8 cellular contexts compared by ENCODE assay signal in genomic region chr7:99551329-99551728, GRCh38. TPM values are rescaled to one million over a fixed set of nuclear protein-coding genes. Genes with fewer than 3 reads are reported as not detected.
DNase-seq lines count a peak whose midpoint lies in the region; ATAC-seq and TF ChIP-seq lines count a peak whose summit lies in the region.

No MANE protein-coding gene starts in this region.

- peak overlapping the region; percentile 82 for H2BK120ac ChIP-seq in trophoblast cell (ENCODE audit: insufficient read depth, low read length, poor library complexity)

- peak overlapping the region; percentile 99 for H4K12ac ChIP-seq in trophoblast cell (ENCODE audit: low read depth, low read length)

- peak overlapping the region; percentile 98 for H3K9ac ChIP-seq in SK-N-MC (ENCODE audit: insufficient read length)
- peak overlapping the region; percentile 90 for H3K9ac ChIP-seq in trophoblast cell (ENCODE audit: low read length)

- H3K23ac ChIP-seq in trophoblast cell (ENCODE audit: low read length): no peak overlapping the region

- ATAC-seq in HG02798 (IDR thresholded peaks at IDR 0.05; ENCODE audit: poor library complexity, unreplicated experiment) (no peak), GM18858 (IDR thresholded peaks at IDR 0.05; ENCODE audit: unreplicated experiment) (no peak)

- H2BK12ac ChIP-seq in trophoblast cell (ENCODE audit: low read length): no peak overlapping the region

- H3K4me3 ChIP-seq in GM12875 (ENCODE audit: low read depth, low read length) (peak overlapping the region; percentile 86), SK-N-MC (peak overlapping the region; percentile 95), fibroblast of the aortic adventitia (ENCODE audit: low read depth, low read length) (peak overlapping the region; percentile 98), trophoblast cell (ENCODE audit: low read depth, low read length) (peak overlapping the region; percentile 95)

- H4K91ac ChIP-seq in trophoblast cell (ENCODE audit: low read depth, low read length): peak overlapping the region; percentile 94

- peaks cover 4% of the 10 kb centered on the region for H3K79me2 ChIP-seq in trophoblast cell (ENCODE audit: control insufficient read depth, insufficient read depth, low read length, poor library complexity)

- H3K9me3 ChIP-seq in SK-N-MC (ENCODE audit: low read depth, low read length) (peaks cover 6% of the 10 kb centered on the region; the same call in 1 of the 2 replicates), trophoblast cell (ENCODE audit: insufficient read depth, low read depth, low read length) (no peaks in the 10 kb centered on the region)

- WGBS in trophoblast cell (ENCODE audit: extremely low coverage, insufficient coverage, insufficient read length): no CpG with 5 or more reads among the region's 15 CpGs

- H3K4ac ChIP-seq in trophoblast cell (ENCODE audit: low read depth, low read length): peak overlapping the region; percentile 95

- no peak overlapping the region for H3K18ac ChIP-seq in trophoblast cell (ENCODE audit: low read length)

- peaks cover 4% of the 10 kb centered on the region for H3K79me1 ChIP-seq in trophoblast cell (ENCODE audit: low read length)

- peak overlapping the region; percentile 95 for H3K4me2 ChIP-seq in trophoblast cell (ENCODE audit: low read length)

- no peaks in the 10 kb centered on the region for H3K27me3 ChIP-seq in trophoblast cell (ENCODE audit: insufficient read depth, low read length)

- H2AK5ac ChIP-seq in trophoblast cell (ENCODE audit: low read length): peak overlapping the region; percentile 96

- H2BK5ac ChIP-seq in trophoblast cell (ENCODE audit: low read depth, low read length, poor library complexity): peak overlapping the region; percentile 77

- H3K14ac ChIP-seq in trophoblast cell (ENCODE audit: low read length): peak overlapping the region; percentile 98

- DNase-seq in SK-N-MC (ENCODE audit: low read depth, low spot score) (no peak), fibroblast of the aortic adventitia (ENCODE audit: low read depth) (peak; percentile 20), trophoblast cell (no peak), activated gamma-delta T cell (lab: John Stamatoyannopoulos, UW) (no peak), NCI-H2171 (lab: John Stamatoyannopoulos, UW) (no peak)

- TF ChIP-seq CTCF in GM12875 (IDR thresholded peaks at IDR 0.05; ENCODE audit: borderline replicate concordance, insufficient read depth, low read depth, low read length) (no peak), fibroblast of the aortic adventitia (IDR thresholded peaks at IDR 0.05; ENCODE audit: insufficient read depth, low read length) (no peak)

- peak overlapping the region; percentile 98 for H2AFZ ChIP-seq in trophoblast cell (ENCODE audit: insufficient read depth, low read length, poor library complexity)

- peaks cover 28% of the 10 kb centered on the region for H3K36me3 ChIP-seq in SK-N-MC (ENCODE audit: insufficient read depth, low read length)
- H3K36me3 ChIP-seq in trophoblast cell (ENCODE audit: control insufficient read depth in 1 of 2, insufficient read depth in 2 of 2, low read length in 2 of 2): peaks cover 4 to 10% of the 10 kb centered on the region in 2 experiments

- peak overlapping the region; percentile 100 for H4K8ac ChIP-seq in trophoblast cell (ENCODE audit: low read depth, low read length)

- H3K4me1 ChIP-seq in trophoblast cell (ENCODE audit: control insufficient read depth in 1 of 2, insufficient read depth in 2 of 2, low read length in 2 of 2): peaks cover 4% of the 10 kb centered on the region in 2 experiments

- H3K27ac ChIP-seq in SK-N-MC (no peak overlapping the region), trophoblast cell (ENCODE audit: low read depth, low read length) (no peak overlapping the region)

RNA-seq across cellular contexts. Expression of gene FAM200A, which starts 0.6 kb away (rescaled TPM):
- total RNA-seq in fibroblast of the aortic adventitia (ENCODE audit: low replicate concordance): 5.9 and 8.9 TPM in 2 replicates
- polyA plus RNA-seq in trophoblast cell (2013): 4.3 and 4.6 TPM in 2 replicates

RNA-seq across cellular contexts. Expression of gene ZNF655, which starts 7.1 kb away (rescaled TPM):
- total RNA-seq in fibroblast of the aortic adventitia (ENCODE audit: low replicate concordance): 54.2 and 76.0 TPM in 2 replicates
- 38.5 and 40.3 TPM in 2 replicates for polyA plus RNA-seq in trophoblast cell (2013)

RNA-seq across cellular contexts. Expression of gene TMEM225B, which starts 46.7 kb away (rescaled TPM):
- 0.54 TPM in 1 of 2 replicates, not detected in the other for total RNA-seq in fibroblast of the aortic adventitia (ENCODE audit: low replicate concordance)
- 0.51 and 0.74 TPM in 2 replicates for polyA plus RNA-seq in trophoblast cell (2013)

RNA-seq across cellular contexts. Expression of gene ZKSCAN5, which starts 46.9 kb away (rescaled TPM):
- 9.1 and 11.8 TPM in 2 replicates for total RNA-seq in fibroblast of the aortic adventitia (ENCODE audit: low replicate concordance)
- 7.8 and 8.4 TPM in 2 replicates for polyA plus RNA-seq in trophoblast cell (2013)

RNA-seq across cellular contexts. Expression of gene ZNF394, which starts 51.2 kb away (rescaled TPM):
- 23.4 and 31.2 TPM in 2 replicates for total RNA-seq in fibroblast of the aortic adventitia (ENCODE audit: low replicate concordance)
- 16.9 and 18.0 TPM in 2 replicates for polyA plus RNA-seq in trophoblast cell (2013)
